Comparison of ENCODE assay signal across 8 cellular contexts in the genomic region with DNA sequence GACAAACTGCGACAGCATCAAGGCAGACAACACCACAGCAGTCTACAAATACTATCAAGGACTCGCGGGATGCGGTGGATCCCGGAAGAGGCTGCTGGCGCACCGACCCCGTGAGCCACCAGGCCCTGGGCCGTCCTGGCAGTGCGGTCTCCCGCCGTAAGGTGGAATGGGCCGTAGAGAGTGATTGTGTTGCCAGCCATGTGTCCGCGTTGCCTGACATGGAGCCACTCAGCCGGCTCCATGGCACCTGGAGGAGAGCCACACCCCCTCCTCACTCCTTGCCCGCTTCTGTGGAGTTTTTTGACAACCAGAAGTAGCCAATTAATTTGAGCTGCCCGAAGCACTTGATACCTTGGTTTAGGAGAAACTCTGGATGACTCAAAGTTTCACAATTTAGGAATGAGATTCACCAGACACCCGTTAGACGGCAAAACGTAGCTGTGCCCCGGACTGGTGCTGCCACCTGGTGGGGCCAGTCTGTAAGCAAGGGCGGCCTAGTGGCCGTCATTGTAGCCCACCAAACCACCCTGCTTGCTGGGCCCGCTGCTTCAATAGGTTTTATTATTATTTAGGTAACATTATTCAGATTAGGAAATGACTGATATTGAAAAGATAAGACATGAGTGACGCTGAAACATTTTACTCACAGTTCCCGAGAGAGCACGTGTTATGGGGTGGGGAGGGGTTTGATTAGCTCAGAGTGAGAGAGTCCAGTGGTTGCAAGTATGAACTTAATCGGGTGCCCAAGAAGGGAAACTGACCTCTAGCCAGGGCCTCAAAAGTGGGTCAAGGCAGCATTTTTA. TPM values are rescaled to one million over a fixed set of nuclear protein-coding genes. Genes with fewer than 3 reads are reported as not detected.
DNase-seq lines count a peak whose midpoint lies in the region; ATAC-seq and TF ChIP-seq lines count a peak whose summit lies in the region.

No MANE protein-coding gene starts in this region.

- H3K27ac ChIP-seq in Peyer's patch (no peak overlapping the region), neutrophil (no peak overlapping the region)

- H3K4me3 ChIP-seq in Peyer's patch (peak overlapping the region in 1 of 4 donors; percentile 6), fibroblast of mammary gland (ENCODE audit: control insufficient read depth, low read depth, low read length) (no peak overlapping the region), neutrophil (ENCODE audit: low read depth in 1 of 2, low read length in 1 of 2) (peak overlapping the region in 1 of 2 experiments; percentile 18)

- peak; percentile 12 for DNase-seq in DMS 273 treated with DMSO at 0.1 percent for 48 hours (lab: John Stamatoyannopoulos, UW)
- DNase-seq in HS-27A (ENCODE audit: low read depth): peak; percentile 66
- peak; percentile 62 to 84 (median 79) for DNase-seq in Peyer's patch
- peak; percentile 33 to 44 for DNase-seq in activated T-helper 1 cell treated with anti-CD3 and anti-CD28 coated beads, Interleukin-2, amount 50 U/mL, for 16 hours (ENCODE audit: low read depth in 1 of 2, low spot score in 1 of 2)
- peak; percentile 86 for DNase-seq in fibroblast of mammary gland (ENCODE audit: low read depth)
- DNase-seq in superior temporal gyrus (ENCODE audit: extremely low spot score): peak; percentile 65

- TF ChIP-seq CTCF in Peyer's patch (IDR thresholded peaks at IDR 0.05) (peak; percentile 63 to 95 (median 94)), fibroblast of mammary gland (conservative IDR thresholded peaks at IDR 0.05; ENCODE audit: control insufficient read depth, insufficient read depth, low read depth, low read length) (peak; percentile 98), neutrophil (IDR thresholded peaks at IDR 0.05) (peak; percentile 77)

- peaks cover 0 to 4% (median 0%) of the 10 kb centered on the region in 4 donors for H3K4me1 ChIP-seq in Peyer's patch
- peaks cover 9 to 13% of the 10 kb centered on the region in 2 experiments for H3K4me1 ChIP-seq in neutrophil (ENCODE audit: control insufficient read depth in 1 of 2, insufficient read depth in 1 of 2, low read depth in 1 of 2, low read length in 1 of 2)

- ATAC-seq in GM19452 (IDR thresholded peaks at IDR 0.05; ENCODE audit: unreplicated experiment): peak; percentile 80

- H3K36me3 ChIP-seq in Peyer's patch (no peaks in the 10 kb centered on the region), neutrophil (no peaks in the 10 kb centered on the region)

- no peak for TF ChIP-seq POLR2A in Peyer's patch (IDR thresholded peaks at IDR 0.05)

- H3K9me3 ChIP-seq in Peyer's patch (no peaks in the 10 kb centered on the region), neutrophil (no peaks in the 10 kb centered on the region)

- H3K27me3 ChIP-seq in Peyer's patch (no peaks in the 10 kb centered on the region), neutrophil (peaks cover 60% of the 10 kb centered on the region)

RNA-seq across cellular contexts. Expression of a gene that starts 10.2 kb away (rescaled TPM):
- total RNA-seq in Peyer's patch: 10 to 100 TPM; 41.9 to 99.9 (median 62.8) TPM

RNA-seq across cellular contexts. Expression of a gene that starts 23.4 kb away (rescaled TPM):
- 100 to 1,000 TPM; 137 to 208 (median 169) TPM for total RNA-seq in Peyer's patch

Comparison
In these comparisons a context has a peak if more than half of its experiments do, and no peak if none do; other contexts are left out.
1. DNase-seq: peak in every context shown above with its lines; median percentile 86 in fibroblast of mammary gland; 79 in Peyer's patch; 66 in HS-27A; 65 in superior temporal gyrus; 38 in activated T-helper 1 cell treated with anti-CD3 and anti-CD28 coated beads, Interleukin-2, amount 50 U/mL, for 16 hours; 12 in DMS 273 treated with DMSO at 0.1 percent for 48 hours.